Comparison of ENCODE assay signal across 1 cellular context in the genomic region with DNA sequence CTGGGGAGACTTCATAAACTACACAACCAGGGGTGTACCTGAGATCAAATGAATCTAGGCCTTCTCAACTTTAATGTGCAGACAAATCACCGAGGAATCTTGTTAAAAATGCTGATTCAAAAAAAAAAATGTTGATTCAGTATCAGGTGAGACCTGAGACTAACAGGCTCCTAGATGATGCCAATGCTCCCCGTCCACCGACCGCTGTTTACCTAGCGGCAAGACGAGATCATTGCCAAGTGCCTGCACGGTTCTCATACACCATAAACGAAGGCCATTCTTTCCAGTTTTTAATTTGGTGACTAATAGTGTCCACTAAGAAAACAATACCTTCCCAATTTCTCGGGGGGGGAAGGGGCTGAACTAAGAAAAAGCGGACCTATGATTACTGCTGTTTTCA.
TF ChIP-seq lines count a peak whose summit lies in the region.

No MANE protein-coding gene starts in this region.

TF ChIP-seq in HepG2, 621 proteins besides CTCF, POLR2A, EP300 and RAD21 (continued from another document):
- TF ChIP-seq GATAD2A (CRISPR knock-in tag; IDR thresholded peaks at IDR 0.05): no peak
